ENCODE assay signal across 10 cellular contexts in the genomic region with DNA sequence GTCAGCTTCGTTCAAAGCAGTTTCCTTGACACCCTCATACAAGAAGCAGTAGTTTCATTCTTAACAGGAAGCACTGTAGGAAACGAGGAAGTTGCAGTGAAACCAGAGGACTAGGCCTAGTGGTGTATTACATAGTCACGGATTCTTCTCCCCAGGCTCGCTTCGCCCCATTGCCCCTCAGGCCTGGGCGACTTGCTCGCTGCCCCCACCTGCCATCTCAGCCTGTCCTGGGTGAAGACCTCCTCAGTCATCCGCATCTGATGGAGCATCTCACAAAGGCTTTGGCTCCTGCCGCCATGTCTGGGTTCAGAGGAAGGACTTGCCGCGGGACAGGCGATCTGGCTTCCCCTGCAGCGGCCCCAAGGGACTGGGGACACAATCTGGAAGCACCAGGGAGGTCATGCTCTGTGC.
DNase-seq lines count a peak whose midpoint lies in the region; ATAC-seq, FAIRE-seq and TF ChIP-seq lines count a peak whose summit lies in the region.
"Had no signal": no experiment of that assay in that cellular context is flagged by ENCODE, and none has a peak within 500 bp of the region (broad histone marks: within the 10 kb centered on the region; RNA-seq: fewer than 3 reads in every experiment).

No MANE protein-coding gene starts in this region.

- TF ChIP-seq POLR2A in right lobe of liver (IDR thresholded peaks at IDR 0.05) (no peak), HepG2 (IDR thresholded peaks at IDR 0.05; ENCODE audit: insufficient read depth in 1 of 2, low read depth in 2 of 2, low read length in 2 of 2) (no peak), testis (IDR thresholded peaks at IDR 0.05) (no peak)

- H3K27ac ChIP-seq in right lobe of liver = no peak overlapping the region
- H3K27ac ChIP-seq in HepG2 (ENCODE audit: extremely low read length, insufficient read depth, low read length) = no peak overlapping the region
- no peak overlapping the region for H3K27ac ChIP-seq in OCI-LY7 (ENCODE audit: low read depth, low read length, poor library complexity, severe bottlenecking)
- H3K27ac ChIP-seq in upper lobe of right lung = no peak overlapping the region
- no peak overlapping the region for H3K27ac ChIP-seq in testis

- no peak overlapping the region for H3K4me3 ChIP-seq in right lobe of liver
- H3K4me3 ChIP-seq in HepG2 (replicated peaks in 1 of 3; ENCODE audit: insufficient read depth in 1 of 3, low read depth in 2 of 3, low read length in 3 of 3) = no peak overlapping the region
- no peak overlapping the region for H3K4me3 ChIP-seq in OCI-LY7 (ENCODE audit: low read depth, low read length, poor library complexity, severe bottlenecking)
- no peak overlapping the region for H3K4me3 ChIP-seq in upper lobe of right lung
- no peak overlapping the region for H3K4me3 ChIP-seq in testis

- no peaks in the 10 kb centered on the region for H3K9me2 ChIP-seq in OCI-LY7 (ENCODE audit: insufficient read depth, low read length)

- no peak for DNase-seq in right lobe of liver
- no peak for DNase-seq in HepG2 (ENCODE audit: low spot score)
- peak; percentile 40 for DNase-seq in OCI-LY7 (ENCODE audit: low spot score)
- DNase-seq in upper lobe of right lung = no peak
- no peak for DNase-seq in testis
- DNase-seq in NCI-H82 treated with DMSO at 0.1 percent for 48 hours (lab: John Stamatoyannopoulos, UW; ENCODE audit: unreplicated experiment) = no peak
- no peak for DNase-seq in DMS153 (lab: John Stamatoyannopoulos, UW)
- DNase-seq: activated T-cell treated with anti-CD3 and anti-CD28 coated beads, Interleukin-2, amount 50 U/mL, for 24 hours had no signal

- BruUV-seq in HepG2 (replicated peaks; lab: Mats Ljungman, UMichigan) = no TSS peak
- BruUV-seq in OCI-LY7 (replicated peaks; lab: Mats Ljungman, UMichigan) = no TSS peak

- H3K4me1 ChIP-seq in right lobe of liver (peaks cover 0 to 9% (median 2%) of the 10 kb centered on the region in 4 donors), HepG2 (ENCODE audit: insufficient read depth, low read length) (no peaks in the 10 kb centered on the region), OCI-LY7 (ENCODE audit: insufficient read depth, low read length, poor library complexity, severe bottlenecking) (no peaks in the 10 kb centered on the region), upper lobe of right lung (no peaks in the 10 kb centered on the region), testis (no peaks in the 10 kb centered on the region)

- H3K27me3 ChIP-seq in right lobe of liver (no peaks in the 10 kb centered on the region), HepG2 (ENCODE audit: control insufficient read depth in 1 of 2, insufficient read depth in 2 of 2, low read length in 2 of 2) (no peaks in the 10 kb centered on the region), upper lobe of right lung (no peaks in the 10 kb centered on the region), testis (no peaks in the 10 kb centered on the region)

- TF ChIP-seq CTCF in right lobe of liver (IDR thresholded peaks at IDR 0.05) (no peak), HepG2 (CRISPR knock-in tag; IDR thresholded peaks at IDR 0.05) (no peak), OCI-LY7 (conservative IDR thresholded peaks at IDR 0.05; ENCODE audit: low read length) (no peak), upper lobe of right lung (IDR thresholded peaks at IDR 0.05) (no peak), testis (IDR thresholded peaks at IDR 0.05) (no peak)

- ATAC-seq in right lobe of liver (peak in 3 of 4 donors; percentile 14 to 37 (median 29)), HepG2 (no peak), HG02943 (IDR thresholded peaks at IDR 0.05; ENCODE audit: low read depth, unreplicated experiment) (peak; percentile 82), upper lobe of right lung (peak; percentile 80)
- ATAC-seq: Panc1 had no signal

- POLR2A ChIA-PET in HepG2 (lab: Yijun Ruan, JAX) = no interaction called here
- POLR2A ChIA-PET in OCI-LY7 (lab: Charles Lee) = interaction anchor here (0.8 to 1.3 kb wide), 3 partner anchors 11 to 24 kb away, joined by 4 to 5 read pairs (median 4); no protein-coding TSS in a partner anchor

- H2AFZ ChIP-seq in HepG2 (ENCODE audit: low read length) = no peak overlapping the region
- 0 out of 2 replicates have a peak overlapping the region, but pooled peaks have one; percentile 6 for H2AFZ ChIP-seq in OCI-LY7 (ENCODE audit: low read length)

- CTCF ChIA-PET in HepG2 (lab: Yijun Ruan, JAX; ENCODE audit: low intra/inter-chr PET ratio, low total read pairs) = no interaction called here
- CTCF ChIA-PET in OCI-LY7 (lab: Charles Lee; ENCODE audit: unreplicated experiment) = no interaction called here

- intact Hi-C loops in right lobe of liver (cut with DNase I) (no loop called here), HepG2 (cut with micrococcal nuclease; ENCODE audit: unreplicated experiment) (no loop called here), OCI-LY7 (cut with micrococcal nuclease; ENCODE audit: unreplicated experiment) (no loop called here), upper lobe of right lung (cut with DNase I) (no loop called here), testis (cut with DNase I; ENCODE audit: low total_unique reads) (no loop called here)

- in situ Hi-C loops in HepG2 (cut with HindIII; ENCODE audit: extremely low pct_ligation_motif_present, low pct_unique_long_range_greater_than_20kb) = no loop called here

- TF ChIP-seq RAD21 in HepG2 (CRISPR knock-in tag; IDR thresholded peaks at IDR 0.05) = no peak

- no peaks in the 10 kb centered on the region for H4K20me1 ChIP-seq in HepG2 (ENCODE audit: insufficient read depth, low read length)
- H4K20me1 ChIP-seq in OCI-LY7 (ENCODE audit: insufficient read depth, low read length) = no peaks in the 10 kb centered on the region

- H3K9ac ChIP-seq in HepG2 (ENCODE audit: insufficient read depth, low read depth, low read length) = no peak overlapping the region

- FAIRE-seq in HepG2 (lab: Jason Lieb, UNC) = no peak

- H3K79me2 ChIP-seq in HepG2 (ENCODE audit: insufficient read depth, low read length) = no peaks in the 10 kb centered on the region
- no peaks in the 10 kb centered on the region for H3K79me2 ChIP-seq in OCI-LY7 (ENCODE audit: insufficient read depth, low read depth, low read length)

- H3K4me2 ChIP-seq in HepG2 (ENCODE audit: low read depth, low read length) = no peak overlapping the region
- no peak overlapping the region for H3K4me2 ChIP-seq in OCI-LY7 (ENCODE audit: low read length)

- no peaks in the 10 kb centered on the region for H3K9me3 ChIP-seq in right lobe of liver
- no peaks in the 10 kb centered on the region for H3K9me3 ChIP-seq in HepG2 (ENCODE audit: low read length)
- no peaks in the 10 kb centered on the region for H3K9me3 ChIP-seq in OCI-LY7 (ENCODE audit: low read length)
- no peaks in the 10 kb centered on the region for H3K9me3 ChIP-seq in upper lobe of right lung
- no peaks in the 10 kb centered on the region for H3K9me3 ChIP-seq in testis

- H3K36me3 ChIP-seq in right lobe of liver (no peaks in the 10 kb centered on the region), HepG2 (replicated peaks in 1 of 2; ENCODE audit: control insufficient read depth in 1 of 2, insufficient read depth in 2 of 2, low read length in 2 of 2) (no peaks in the 10 kb centered on the region), OCI-LY7 (ENCODE audit: insufficient read depth, low read length) (no peaks in the 10 kb centered on the region), upper lobe of right lung (no peaks in the 10 kb centered on the region), testis (ENCODE audit: low read depth, missing control alignments) (no peaks in the 10 kb centered on the region)

- 92% methylated on average over 10 of the region's 13 CpGs for WGBS in right lobe of liver (ENCODE audit: insufficient coverage, low coverage, low lambda C conversion rate, missing lambda C conversion rate)
- WGBS in HepG2 (ENCODE audit: low lambda C conversion rate) = 78% methylated on average over 9 of the region's 13 CpGs
- 68 to 81% methylated on average over 13 of the region's 13 CpGs for WGBS in testis, 2 donors

- TF ChIP-seq EP300 in HepG2 (IDR thresholded peaks at IDR 0.05; ENCODE audit: low read depth in 2 of 2, low read length in 2 of 2) (no peak), HepG2 (CRISPR knock-in tag; IDR thresholded peaks at IDR 0.05; ENCODE audit: borderline replicate concordance) (no peak)

TF ChIP-seq in HepG2, 621 proteins besides CTCF, POLR2A, EP300 and RAD21:
- TF ChIP-seq, protein P1, sequence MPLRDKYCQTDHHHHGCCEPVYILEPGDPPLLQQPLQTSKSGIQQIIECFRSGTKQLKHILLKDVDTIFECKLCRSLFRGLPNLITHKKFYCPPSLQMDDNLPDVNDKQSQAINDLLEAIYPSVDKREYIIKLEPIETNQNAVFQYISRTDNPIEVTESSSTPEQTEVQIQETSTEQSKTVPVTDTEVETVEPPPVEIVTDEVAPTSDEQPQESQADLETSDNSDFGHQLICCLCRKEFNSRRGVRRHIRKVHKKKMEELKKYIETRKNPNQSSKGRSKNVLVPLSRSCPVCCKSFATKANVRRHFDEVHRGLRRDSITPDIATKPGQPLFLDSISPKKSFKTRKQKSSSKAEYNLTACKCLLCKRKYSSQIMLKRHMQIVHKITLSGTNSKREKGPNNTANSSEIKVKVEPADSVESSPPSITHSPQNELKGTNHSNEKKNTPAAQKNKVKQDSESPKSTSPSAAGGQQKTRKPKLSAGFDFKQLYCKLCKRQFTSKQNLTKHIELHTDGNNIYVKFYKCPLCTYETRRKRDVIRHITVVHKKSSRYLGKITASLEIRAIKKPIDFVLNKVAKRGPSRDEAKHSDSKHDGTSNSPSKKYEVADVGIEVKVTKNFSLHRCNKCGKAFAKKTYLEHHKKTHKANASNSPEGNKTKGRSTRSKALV (CRISPR knock-in tag; IDR thresholded peaks at IDR 0.05) = no peak
- TF ChIP-seq KLF12 (CRISPR knock-in tag; IDR thresholded peaks at IDR 0.05; ENCODE audit: borderline replicate concordance) (no peak), BCL6 (CRISPR knock-in tag; IDR thresholded peaks at IDR 0.05) (no peak), SALL1 (CRISPR knock-in tag; IDR thresholded peaks at IDR 0.05) (no peak), TEAD2 (CRISPR knock-in tag; IDR thresholded peaks at IDR 0.05) (no peak), RBM22 (optimal IDR thresholded peaks at IDR 0.05; ENCODE audit: low read length) (no peak), KAT7 (CRISPR knock-in tag; IDR thresholded peaks at IDR 0.05; ENCODE audit: borderline replicate concordance) (no peak)
